In the genomic region with DNA sequence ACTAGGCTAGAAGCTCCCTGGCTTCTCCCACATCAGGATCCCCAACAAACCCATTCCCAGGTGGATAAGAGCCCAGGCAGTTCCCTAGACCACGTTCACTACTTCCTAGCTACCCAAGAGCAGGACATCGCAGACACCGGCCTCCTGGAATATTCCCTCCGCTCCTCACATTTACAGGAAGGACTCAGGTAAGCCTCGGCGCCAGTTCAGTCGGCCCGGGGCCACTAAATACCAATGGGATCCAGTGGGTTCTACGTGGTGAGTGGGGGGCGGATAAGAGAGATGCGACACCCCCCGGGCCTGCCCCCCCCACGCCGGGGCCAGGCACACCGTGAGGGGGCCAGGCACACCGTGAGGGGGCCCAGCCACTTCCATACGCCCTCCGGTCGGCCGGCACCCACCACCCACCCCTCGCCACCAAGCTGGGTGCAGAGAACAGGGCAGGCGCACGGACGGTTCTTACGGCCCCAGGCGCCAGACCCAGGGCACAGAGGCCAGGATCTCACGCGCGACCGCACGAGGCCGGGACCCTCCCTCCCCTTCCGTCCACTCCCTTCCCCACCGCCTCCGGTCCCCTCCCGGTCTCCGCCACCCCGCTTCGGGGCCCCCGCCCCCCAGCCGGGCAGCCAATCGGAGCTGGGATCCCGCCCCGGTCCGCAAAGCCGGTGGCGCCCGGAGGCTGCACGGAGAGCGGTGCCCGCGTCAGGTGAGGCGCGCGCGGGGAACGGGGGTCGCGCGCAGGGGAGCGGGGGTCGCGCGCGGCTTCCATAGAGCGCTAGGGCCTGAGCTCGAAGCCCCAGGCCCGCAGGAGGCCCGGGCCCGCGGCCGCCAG, we compare ENCODE assay signal across 8 cellular contexts. TPM values are rescaled to one million over a fixed set of nuclear protein-coding genes. Genes with fewer than 3 reads are reported as not detected.
A peak's percentile ranks its signal among the peaks of the same experiment; 100 is the strongest.
DNase-seq lines count a peak whose midpoint lies in the region; ATAC-seq and TF ChIP-seq lines count a peak whose summit lies in the region.

A gene with protein sequence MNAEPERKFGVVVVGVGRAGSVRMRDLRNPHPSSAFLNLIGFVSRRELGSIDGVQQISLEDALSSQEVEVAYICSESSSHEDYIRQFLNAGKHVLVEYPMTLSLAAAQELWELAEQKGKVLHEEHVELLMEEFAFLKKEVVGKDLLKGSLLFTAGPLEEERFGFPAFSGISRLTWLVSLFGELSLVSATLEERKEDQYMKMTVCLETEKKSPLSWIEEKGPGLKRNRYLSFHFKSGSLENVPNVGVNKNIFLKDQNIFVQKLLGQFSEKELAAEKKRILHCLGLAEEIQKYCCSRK (plus strand): TSS at position 652 of the 832 bp plus-strand sequence. CDS start 12,479 bp downstream, outside the sequence.

- TF ChIP-seq CTCF in AG04449 (IDR thresholded peaks at IDR 0.05; ENCODE audit: insufficient read depth, low read length, missing control alignments) (no peak), Peyer's patch (IDR thresholded peaks at IDR 0.05) (no peak), foreskin keratinocyte (conservative IDR thresholded peaks at IDR 0.05) (no peak), subcutaneous adipose tissue (IDR thresholded peaks at IDR 0.05; ENCODE audit: low read depth) (no peak)

- POLR2A ChIA-PET in AG04449 (lab: Yijun Ruan, JAX) = interaction anchor here (1.1 kb wide), 2 partner anchors 29 to 175 kb away, joined by 5 to 6 read pairs; a partner anchor contains a TSS

- H3K9me3 ChIP-seq in Peyer's patch = no peaks in the 10 kb centered on the region
- H3K9me3 ChIP-seq in neuron (ENCODE audit: low read length) = no peaks in the 10 kb centered on the region

- H3K36me3 ChIP-seq in Peyer's patch = no peaks in the 10 kb centered on the region
- H3K36me3 ChIP-seq in neuron (ENCODE audit: insufficient read depth, low read length) = no peaks in the 10 kb centered on the region

- H3K27ac ChIP-seq in Peyer's patch (peak within 1 kb of the TSS; percentile 65 to 78 (median 76)), foreskin keratinocyte (peak within 1 kb of the TSS; percentile 57)

- peaks cover 0 to 18% (median 0%) of the 10 kb centered on the region in 4 donors for H3K4me1 ChIP-seq in Peyer's patch
- H3K4me1 ChIP-seq in foreskin keratinocyte = peaks cover 5% of the 10 kb centered on the region
- peaks cover 8% of the 10 kb centered on the region for H3K4me1 ChIP-seq in neuron (ENCODE audit: insufficient read depth, low read length)

- CTCF ChIA-PET in AG04449 (lab: Yijun Ruan, JAX) = interaction anchor here (0.6 to 3.4 kb wide), 4 partner anchors 28 to 176 kb away, joined by 3 to 14 read pairs (median 4); no protein-coding TSS in a partner anchor

- H2AFZ ChIP-seq in neuron (ENCODE audit: low read depth, low read length) = peak within 1 kb of the TSS; percentile 89

- TF ChIP-seq POLR2A in Peyer's patch (IDR thresholded peaks at IDR 0.05) = no peak

- DNase-seq in AG04449 (ENCODE audit: low read depth, low spot score) = no peak
- DNase-seq in Peyer's patch = peak; percentile 54 to 79 (median 74)
- DNase-seq in activated effector memory CD4-positive, alpha-beta T cell treated with anti-CD3 and anti-CD28 coated beads, Interleukin-2, amount 50 U/mL, for 16 hours = peak; percentile 90
- no peak for DNase-seq in foreskin keratinocyte

- ATAC-seq in GM18520 (IDR thresholded peaks at IDR 0.05; ENCODE audit: unreplicated experiment) (peak; percentile 44), HG03064 (IDR thresholded peaks at IDR 0.05; ENCODE audit: low read depth, unreplicated experiment) (peak; percentile 67), foreskin keratinocyte (peak; percentile 61)

- H3K4me3 ChIP-seq in AG04449 (ENCODE audit: low read depth, low read length) (peak within 1 kb of the TSS; percentile 71), Peyer's patch (peak within 1 kb of the TSS; percentile 74 to 91 (median 84)), neuron (ENCODE audit: low read length) (peak within 1 kb of the TSS; percentile 92)

- H3K27me3 ChIP-seq in Peyer's patch (no peaks in the 10 kb centered on the region), foreskin keratinocyte (no peaks in the 10 kb centered on the region), neuron (ENCODE audit: insufficient read depth, low read length) (peaks cover 16% of the 10 kb centered on the region)

RNA-seq across cellular contexts. Expression of the gene that starts here (rescaled TPM):
- total RNA-seq in Peyer's patch (10 to 100 TPM in 3 of 4 donors, 1 to 10 TPM in 1; 2.8 to 38.8 (median 11.5) TPM), foreskin keratinocyte (51.0 and 57.7 TPM in 2 replicates), subcutaneous adipose tissue (10 to 100 TPM; 68.0 to 81.2 (median 72.9) TPM)
- polyA plus RNA-seq in foreskin keratinocyte = 73.0 and 78.1 TPM in 2 replicates

Comparison
In these comparisons a context has a peak if more than half of its experiments do, and no peak if none do; other contexts are left out.
1. DNase-seq: peak in Peyer's patch (3 of 3) and activated effector memory CD4-positive, alpha-beta T cell treated with anti-CD3 and anti-CD28 coated beads, Interleukin-2, amount 50 U/mL, for 16 hours (single experiment); none in AG04449 (single experiment) and foreskin keratinocyte (0 of 2).
2. Peak in every context shown above with its lines, with median percentiles within 50 percentile points of each other: H3K4me3 ChIP-seq and ATAC-seq.